Comparison of ENCODE assay signal across 1 cellular context in genomic region chr14:103885509-103885932, GRCh38.
TF ChIP-seq lines count a peak whose summit lies in the region.

No MANE protein-coding gene starts in this region.

TF ChIP-seq in HepG2, 621 proteins besides CTCF, POLR2A, EP300 and RAD21 (continued from another document):
- TF ChIP-seq ZNF646 (CRISPR knock-in tag; IDR thresholded peaks at IDR 0.05): no peak
- no peak for TF ChIP-seq RFXANK (CRISPR knock-in tag; IDR thresholded peaks at IDR 0.05)
- TF ChIP-seq ZNF354B (CRISPR knock-in tag; IDR thresholded peaks at IDR 0.05): no peak
- TF ChIP-seq SRSF9 (IDR thresholded peaks at IDR 0.05; ENCODE audit: borderline replicate concordance, insufficient read depth, low read depth, low read length, poor library complexity, severe bottlenecking): no peak
- no peak for TF ChIP-seq ZFP36 (IDR thresholded peaks at IDR 0.05; ENCODE audit: borderline replicate concordance, low read depth, low read length, partially characterized antibody)
- no peak for TF ChIP-seq PAF1 (CRISPR knock-in tag; IDR thresholded peaks at IDR 0.05)
- no peak for TF ChIP-seq NR2C2 (CRISPR knock-in tag; IDR thresholded peaks at IDR 0.05; ENCODE audit: borderline replicate concordance)
- TF ChIP-seq SMYD3 (CRISPR knock-in tag; IDR thresholded peaks at IDR 0.05): no peak
- no peak for TF ChIP-seq STAT6 (CRISPR knock-in tag; IDR thresholded peaks at IDR 0.05; ENCODE audit: borderline replicate concordance)
- no peak for TF ChIP-seq GTF2F1 (IDR thresholded peaks at IDR 0.05; ENCODE audit: low read length)
- no peak for TF ChIP-seq KLF9 (CRISPR knock-in tag; IDR thresholded peaks at IDR 0.05; ENCODE audit: low read depth)
- TF ChIP-seq HMGA1 (CRISPR knock-in tag; conservative IDR thresholded peaks at IDR 0.05): no peak
- no peak for TF ChIP-seq ZNF776 (CRISPR knock-in tag; IDR thresholded peaks at IDR 0.05)
- TF ChIP-seq MAFG (CRISPR knock-in tag; IDR thresholded peaks at IDR 0.05): no peak
- TF ChIP-seq E2F1 (CRISPR knock-in tag; IDR thresholded peaks at IDR 0.05): no peak
- TF ChIP-seq RORA (CRISPR knock-in tag; IDR thresholded peaks at IDR 0.05): no peak
- TF ChIP-seq ZMAT3 (CRISPR knock-in tag; conservative IDR thresholded peaks at IDR 0.05): no peak
- TF ChIP-seq MED8 (CRISPR knock-in tag; IDR thresholded peaks at IDR 0.05; ENCODE audit: insufficient replicate concordance): no peak
- no peak for TF ChIP-seq MEIS2 (CRISPR knock-in tag; IDR thresholded peaks at IDR 0.05)
- peak; percentile 97 for TF ChIP-seq THRA (CRISPR knock-in tag; IDR thresholded peaks at IDR 0.05; ENCODE audit: borderline replicate concordance)
- no peak for TF ChIP-seq ZSCAN22 (CRISPR knock-in tag; IDR thresholded peaks at IDR 0.05)
- no peak for TF ChIP-seq HNRNPUL1 (IDR thresholded peaks at IDR 0.05; ENCODE audit: low read depth, low read length)
- TF ChIP-seq CBFB (CRISPR knock-in tag; IDR thresholded peaks at IDR 0.05): no peak
- TF ChIP-seq POGK (CRISPR knock-in tag; conservative IDR thresholded peaks at IDR 0.05): no peak
- no peak for TF ChIP-seq HNRNPK (IDR thresholded peaks at IDR 0.05; ENCODE audit: low read depth, low read length, poor library complexity, severe bottlenecking)
- no peak for TF ChIP-seq ARHGAP35 (CRISPR knock-in tag; IDR thresholded peaks at IDR 0.05; ENCODE audit: borderline replicate concordance)
- no peak for TF ChIP-seq POLR2G (IDR thresholded peaks at IDR 0.05; ENCODE audit: low read depth, low read length)
- no peak for TF ChIP-seq FUBP1 (CRISPR knock-in tag; IDR thresholded peaks at IDR 0.05; ENCODE audit: borderline replicate concordance)
- no peak for TF ChIP-seq SNAPC5 (CRISPR knock-in tag; IDR thresholded peaks at IDR 0.05; ENCODE audit: borderline replicate concordance)
- TF ChIP-seq MIER2 (CRISPR knock-in tag; IDR thresholded peaks at IDR 0.05): no peak
- TF ChIP-seq ZNF614 (CRISPR knock-in tag; IDR thresholded peaks at IDR 0.05; ENCODE audit: borderline replicate concordance): no peak
- TF ChIP-seq HNF1A (IDR thresholded peaks at IDR 0.05; ENCODE audit: low read depth): no peak
- TF ChIP-seq HNF1A (CRISPR knock-in tag; IDR thresholded peaks at IDR 0.05; ENCODE audit: borderline replicate concordance): peak; percentile 67; the same call in 1 of the 2 replicates
- no peak for TF ChIP-seq ZNF333 (CRISPR knock-in tag; IDR thresholded peaks at IDR 0.05; ENCODE audit: borderline replicate concordance)
- TF ChIP-seq PBX3 (CRISPR knock-in tag; IDR thresholded peaks at IDR 0.05; ENCODE audit: borderline replicate concordance): no peak
- no peak for TF ChIP-seq ZKSCAN8 (CRISPR knock-in tag; IDR thresholded peaks at IDR 0.05; ENCODE audit: borderline replicate concordance)
- no peak for TF ChIP-seq TFDP2 (CRISPR knock-in tag; IDR thresholded peaks at IDR 0.05)
